2 cellular contexts compared by ENCODE assay signal in the genomic region with DNA sequence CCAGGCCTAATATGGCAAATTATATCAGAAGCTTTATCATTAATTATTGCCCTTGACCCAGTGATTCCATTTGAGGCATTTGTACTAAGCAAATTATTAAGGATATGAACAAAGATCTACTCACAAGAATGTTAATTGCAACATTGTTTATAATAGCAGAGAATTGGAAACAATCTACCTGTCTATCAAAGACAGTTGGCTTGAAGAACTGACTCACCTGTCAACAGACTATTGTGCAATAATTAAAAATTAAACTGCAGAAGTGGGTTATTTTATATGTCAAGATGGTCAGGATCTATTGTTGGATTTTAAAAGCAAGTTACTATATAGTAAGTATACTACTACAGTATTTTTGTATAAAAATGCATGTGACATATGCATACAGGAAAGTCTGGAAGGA.
TF ChIP-seq lines count a peak whose summit lies in the region.

No MANE protein-coding gene starts in this region.

TF ChIP-seq in IMR-90, 13 proteins besides CTCF, POLR2A, EP300 and RAD21:
- TF ChIP-seq, protein P1, sequence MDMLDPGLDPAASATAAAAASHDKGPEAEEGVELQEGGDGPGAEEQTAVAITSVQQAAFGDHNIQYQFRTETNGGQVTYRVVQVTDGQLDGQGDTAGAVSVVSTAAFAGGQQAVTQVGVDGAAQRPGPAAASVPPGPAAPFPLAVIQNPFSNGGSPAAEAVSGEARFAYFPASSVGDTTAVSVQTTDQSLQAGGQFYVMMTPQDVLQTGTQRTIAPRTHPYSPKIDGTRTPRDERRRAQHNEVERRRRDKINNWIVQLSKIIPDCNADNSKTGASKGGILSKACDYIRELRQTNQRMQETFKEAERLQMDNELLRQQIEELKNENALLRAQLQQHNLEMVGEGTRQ (IDR thresholded peaks at IDR 0.05; ENCODE audit: low read depth, low read length) = no peak
- peak; percentile 76 for TF ChIP-seq CEBPB (IDR thresholded peaks at IDR 0.05; ENCODE audit: low read depth, low read length)

TF ChIP-seq in HepG2, 621 proteins besides CTCF, POLR2A, EP300 and RAD21:
- TF ChIP-seq RFX3 (CRISPR knock-in tag; IDR thresholded peaks at IDR 0.05) (no peak), CEBPB (IDR thresholded peaks at IDR 0.05; ENCODE audit: borderline replicate concordance, low read depth, low read length) (peak; percentile 83)
